21 cellular contexts compared by ENCODE assay signal in the genomic region with DNA sequence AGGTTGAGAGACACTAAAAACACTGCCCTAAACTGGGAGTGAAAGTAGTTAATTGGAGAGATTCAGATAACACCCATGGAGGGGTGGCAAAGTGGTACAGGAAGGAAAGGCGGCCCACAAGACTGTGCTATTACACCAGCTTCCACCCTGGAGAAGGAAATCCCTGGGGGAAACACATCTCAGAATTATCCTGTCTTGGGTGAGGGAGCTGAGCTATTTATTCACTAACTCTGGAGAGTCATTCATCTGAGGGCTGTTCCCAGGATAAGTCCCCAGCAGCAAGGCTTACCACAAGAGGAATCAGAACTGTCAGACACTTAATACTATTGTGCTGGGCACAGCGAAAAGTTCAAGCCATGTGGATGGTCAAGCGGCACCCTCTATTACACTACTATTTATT. TPM values are rescaled to one million over a fixed set of nuclear protein-coding genes. Genes with fewer than 3 reads are reported as not detected.
DNase-seq lines count a peak whose midpoint lies in the region; ATAC-seq and TF ChIP-seq lines count a peak whose summit lies in the region.
"Had no signal": no experiment of that assay in that cellular context is flagged by ENCODE, and none has a peak within 500 bp of the region (broad histone marks: within the 10 kb centered on the region; RNA-seq: fewer than 3 reads in every experiment).

No MANE protein-coding gene starts in this region.

- H3K36me3 ChIP-seq in BLaER1 treated with 17β-estradiol and CSF1 and Interleukin-3, amounts not matched to agents 10 nM and 100 nM, result no peaks in the 10 kb centered on the region
- H3K36me3 ChIP-seq in ovary, result no peaks in the 10 kb centered on the region
- H3K36me3 ChIP-seq: MG63 had no signal

- H3K4me3 ChIP-seq in BLaER1 treated with 17β-estradiol and CSF1 and Interleukin-3, amounts not matched to agents 10 nM and 100 nM, result no peak overlapping the region
- no peak overlapping the region for H3K4me3 ChIP-seq in ovary
- H3K4me3 ChIP-seq: GM23338, MG63, SK-N-MC had no signal

- H3K9ac ChIP-seq in BLaER1 treated with 17β-estradiol and CSF1 and Interleukin-3, amounts not matched to agents 10 nM and 100 nM, result peak overlapping the region in 2 of 11 experiments; percentile 10 to 39; a peak in 2 of 22 replicates

- no peak for TF ChIP-seq EP300 in ovary (IDR thresholded peaks at IDR 0.05)

- no peak for ATAC-seq in GM19397 (IDR thresholded peaks at IDR 0.05; ENCODE audit: unreplicated experiment)
- ATAC-seq: GM23338 had no signal

- peak overlapping the region in 2 of 11 experiments; percentile 5 to 28; a peak in 1 of 22 replicates for H3K27ac ChIP-seq in BLaER1 treated with 17β-estradiol and CSF1 and Interleukin-3, amounts not matched to agents 10 nM and 100 nM
- H3K27ac ChIP-seq in ovary, result no peak overlapping the region
- H3K27ac ChIP-seq: SK-N-MC had no signal

- no peaks in the 10 kb centered on the region for H3K27me3 ChIP-seq in BLaER1 treated with 17β-estradiol and CSF1 and Interleukin-3, amounts not matched to agents 10 nM and 100 nM
- H3K27me3 ChIP-seq in ovary, result no peaks in the 10 kb centered on the region
- H3K27me3 ChIP-seq: MG63 had no signal

- TF ChIP-seq CTCF in ovary (IDR thresholded peaks at IDR 0.05), result no peak

- 90 to 92% (median 91%) methylated on average over 3 of the region's 3 CpGs for WGBS in ovary, 3 donors

- peak; percentile 76 for DNase-seq in NCI-H82 (lab: John Stamatoyannopoulos, UW)
- DNase-seq in glomerular visceral epithelial cell (ENCODE audit: extremely low spot score), result peak; percentile 70
- DNase-seq in renal cortical epithelial cell (ENCODE audit: low read depth), result peak; percentile 88
- no peak for DNase-seq in ovary
- no peak for DNase-seq in NCI-H187 (lab: John Stamatoyannopoulos, UW)
- DNase-seq: HCEC 1CT; Kasumi-1; MG63; NCI-H1048; NCI-H1436; NCI-H2029; NCI-H2171; NCI-H446; NCI-H69; NK-92 treated with Interleukin-12 subunit alpha and Interleukin-12 subunit beta, amount 100 ng/mL, for 24 hours; Right ventricle myocardium superior had no signal

- H4K20me1 ChIP-seq in BLaER1 treated with 17β-estradiol and CSF1 and Interleukin-3, amounts not matched to agents 10 nM and 100 nM, result no peaks in the 10 kb centered on the region

- peak overlapping the region in 10 of 11 experiments; percentile 3 to 69 (median 53); a peak in 18 of 22 replicates for H3K4me2 ChIP-seq in BLaER1 treated with 17β-estradiol and CSF1 and Interleukin-3, amounts not matched to agents 10 nM and 100 nM
- H3K4me2 ChIP-seq: GM23338 had no signal

- intact Hi-C loops in ovary (cut with DNase I), result no loop called here

- TF ChIP-seq POLR2A in ovary (IDR thresholded peaks at IDR 0.05), result no peak

- peaks cover 0 to 10% (median 0%) of the 10 kb centered on the region in 11 experiments; a peak in 5 of 22 replicates for H3K9me3 ChIP-seq in BLaER1 treated with 17β-estradiol and CSF1 and Interleukin-3, amounts not matched to agents 10 nM and 100 nM (replicated peaks in 1 of 11)
- H3K9me3 ChIP-seq in ovary, result no peaks in the 10 kb centered on the region
- H3K9me3 ChIP-seq: MG63 had no signal

- H3K4me1 ChIP-seq in BLaER1 treated with 17β-estradiol and CSF1 and Interleukin-3, amounts not matched to agents 10 nM and 100 nM, result peaks cover 14 to 37% (median 30%) of the 10 kb centered on the region in 10 experiments
- H3K4me1 ChIP-seq in ovary (ENCODE audit: insufficient read depth), result no peaks in the 10 kb centered on the region

RNA-seq across cellular contexts. Expression of a gene that starts 9.9 kb away (rescaled TPM):
- total RNA-seq in renal cortical epithelial cell, result 37.7 and 59.6 TPM in 2 replicates
- total RNA-seq in ovary, result 10 to 100 TPM; 15.2 to 18.7 (median 16.7) TPM
- polyA plus RNA-seq in ovary, result 10 to 100 TPM; 14.1 to 15.4 TPM

RNA-seq across cellular contexts. Expression of a gene that starts 13.6 kb away (rescaled TPM):
- 0.17 and 1.2 TPM in 2 replicates for total RNA-seq in renal cortical epithelial cell
- total RNA-seq in ovary, result 1 to 10 TPM in 5 of 7 donors, under 1 TPM in 2; 0.80 to 6.8 (median 4.2) TPM
- polyA plus RNA-seq in ovary, result 1 to 10 TPM; 2.0 to 2.8 TPM
- polyA plus RNA-seq: CD14-positive monocyte had no signal

RNA-seq across cellular contexts. Expression of a gene that starts 45.9 kb away (rescaled TPM):
- total RNA-seq in renal cortical epithelial cell (2.4 and 8.2 TPM in 2 replicates), ovary (10 to 100 TPM; 13.3 to 27.1 (median 25.4) TPM)
- 10 to 100 TPM; 10.5 to 24.9 TPM for polyA plus RNA-seq in ovary

Comparison
In these comparisons a context has a peak if more than half of its experiments do, and no peak if none do; other contexts are left out.
1. DNase-seq: peak in NCI-H82 (single experiment), glomerular visceral epithelial cell (single experiment) and renal cortical epithelial cell (single experiment); none in ovary (0 of 5) and NCI-H187 (0 of 2).